Comparison of ENCODE assay signal across 1 cellular context in genomic region chrX:104156630-104157529, GRCh38.
TF ChIP-seq lines count a peak whose summit lies in the region.

TSS of gene SLC25A53 (minus strand) at chrX:104157009. CDS start at chrX:104105257, 51,752 bp downstream.

TF ChIP-seq in GM12878, 131 proteins besides CTCF, POLR2A, EP300 and RAD21 (continued from another document and continues in another):
- TF ChIP-seq BCLAF1 (IDR thresholded peaks at IDR 0.05) (no peak), TAF1 (IDR thresholded peaks at IDR 0.05; ENCODE audit: borderline replicate concordance, low read depth, low read length) (peak; percentile 67; the same call in 1 of the 2 replicates), IRF5 (IDR thresholded peaks at IDR 0.05; ENCODE audit: borderline replicate concordance) (no peak), ZSCAN29 (IDR thresholded peaks at IDR 0.05) (no peak), KAT2A (conservative IDR thresholded peaks at IDR 0.05; ENCODE audit: control insufficient read depth, low read depth, low read length) (no peak), MYB (IDR thresholded peaks at IDR 0.05; ENCODE audit: borderline replicate concordance, low read depth, low read length) (no peak), MTA2 (IDR thresholded peaks at IDR 0.05; ENCODE audit: low read depth) (no peak), JUND (IDR thresholded peaks at IDR 0.05; ENCODE audit: low read depth, low read length) (no peak), CUX1 (IDR thresholded peaks at IDR 0.05; ENCODE audit: insufficient replicate concordance, low read depth, low read length) (no peak), CBX5 (IDR thresholded peaks at IDR 0.05; ENCODE audit: low read depth) (no peak; the same call in 1 of the 2 replicates), LARP7 (IDR thresholded peaks at IDR 0.05) (peak; percentile 79), GABPA (IDR thresholded peaks at IDR 0.05; ENCODE audit: low read depth) (peak; percentile 93), BMI1 (IDR thresholded peaks at IDR 0.05; ENCODE audit: borderline replicate concordance) (no peak), IRF4 (IDR thresholded peaks at IDR 0.05; ENCODE audit: low read depth, low read length) (0 out of 2 replicates have a peak, but pooled peaks have one; percentile 7), ZNF687 (IDR thresholded peaks at IDR 0.05) (no peak), JUNB (IDR thresholded peaks at IDR 0.05) (no peak), HDGF (IDR thresholded peaks at IDR 0.05) (peak; percentile 50; the same call in 1 of the 2 replicates), CHD2 (IDR thresholded peaks at IDR 0.05; ENCODE audit: borderline replicate concordance, low read depth, low read length) (no peak), BCL11A (IDR thresholded peaks at IDR 0.05; ENCODE audit: low read depth, low read length) (no peak), ESRRA (IDR thresholded peaks at IDR 0.05; ENCODE audit: low read length) (peak; percentile 91; the same call in 1 of the 2 replicates), MYC (IDR thresholded peaks at IDR 0.05; ENCODE audit: insufficient read depth, insufficient read length, insufficient replicate concordance, low read length, severe bottlenecking) (no peak), TBL1XR1 (IDR thresholded peaks at IDR 0.05; ENCODE audit: low read depth, low read length) (no peak), SKIL (IDR thresholded peaks at IDR 0.05; ENCODE audit: low read depth, poor library complexity, severe bottlenecking) (no peak), PKNOX1 (IDR thresholded peaks at IDR 0.05) (peak; percentile 76), ZZZ3 (IDR thresholded peaks at IDR 0.05; ENCODE audit: control insufficient read depth, insufficient read length, low read depth) (no peak), SMAD5 (IDR thresholded peaks at IDR 0.05; ENCODE audit: low read depth) (no peak), CBFB (IDR thresholded peaks at IDR 0.05; ENCODE audit: low read depth) (peak; percentile 47; the same call in 1 of the 2 replicates), IKZF2 (IDR thresholded peaks at IDR 0.05) (peak in 1 of 2 experiments; percentile 61; a peak in 2 of 4 replicates), PBX3 (IDR thresholded peaks at IDR 0.05; ENCODE audit: insufficient replicate concordance, low read depth, low read length) (no peak), NR2C1 (IDR thresholded peaks at IDR 0.05) (peak; percentile 94), ZNF217 (IDR thresholded peaks at IDR 0.05) (no peak), MEF2A (IDR thresholded peaks at IDR 0.05; ENCODE audit: insufficient read depth, low read depth, low read length) (peak; percentile 61; the same call in 1 of the 2 replicates), NFXL1 (IDR thresholded peaks at IDR 0.05; ENCODE audit: borderline replicate concordance) (no peak), BACH1 (IDR thresholded peaks at IDR 0.05; ENCODE audit: borderline replicate concordance) (no peak), PAX8 (IDR thresholded peaks at IDR 0.05) (no peak), BCL3 (IDR thresholded peaks at IDR 0.05; ENCODE audit: borderline replicate concordance, insufficient read depth, low read depth, low read length, poor library complexity, severe bottlenecking) (no peak), KDM1A (IDR thresholded peaks at IDR 0.05; ENCODE audit: borderline replicate concordance) (no peak)
